Comparison of ENCODE assay signal across 15 cellular contexts in genomic region chr5:125890387-125890955, GRCh38.
"Had no signal": no experiment of that assay in that cellular context is flagged by ENCODE, and none has a peak within 500 bp of the region (broad histone marks: within the 10 kb centered on the region; RNA-seq: fewer than 3 reads in every experiment).

No MANE protein-coding gene starts in this region.

- H3K27me3 ChIP-seq: esophagus squamous epithelium, hepatocyte, right atrium auricular region, transverse colon, vagina had no signal

- H3K9me3 ChIP-seq: esophagus squamous epithelium, right atrium auricular region, transverse colon, vagina had no signal

- FAIRE-seq: colon, endometrium, small intestine had no signal

- DNase-seq: activated B cell treated with CpG ODN at 0.5 μM for 24 hours; activated CD4-positive, alpha-beta T cell treated with anti-CD3 and anti-CD28 coated beads, Interleukin-2, amount 10 ng/mL, durations not matched to agents 24 days and 14 days; activated CD8-positive, alpha-beta memory T cell treated with anti-CD3 and anti-CD28 coated beads, Interleukin-2, amount 50 U/mL, for 48 hours; activated gamma-delta T cell treated with Interleukin-2 at 50 U/mL for 16 hours; esophagus squamous epithelium; nephron progenitor cell; small intestine; stimulated activated CD4-positive, alpha-beta T cell treated with anti-CD3 and anti-CD28 coated beads, Interleukin-4, amount 100 ng/mL, for 24 hours; stimulated activated naive CD4-positive, alpha-beta T cell treated with Interleukin-2 at 50 U/mL for 16 hours; transverse colon had no signal

- H3K36me3 ChIP-seq: esophagus squamous epithelium, right atrium auricular region, transverse colon, vagina had no signal

- H3K4me1 ChIP-seq: vagina had no signal

- H3K4me3 ChIP-seq: esophagus squamous epithelium, hepatocyte, right atrium auricular region, transverse colon, vagina had no signal
